8 cellular contexts compared by ENCODE assay signal in genomic region chr11:9360862-9361622, GRCh38. TPM values are rescaled to one million over a fixed set of nuclear protein-coding genes. Genes with fewer than 3 reads are reported as not detected.
DNase-seq lines count a peak whose midpoint lies in the region; ATAC-seq, FAIRE-seq and TF ChIP-seq lines count a peak whose summit lies in the region.
"Not testable (repeated sequence)": the region's sequence is repeated elsewhere in the genome, so short reads cannot be mapped to it uniquely, and the experiment has no call there.

No MANE protein-coding gene starts in this region.

- in situ Hi-C loops in Panc1 (cut with HindIII; ENCODE audit: low pct_unique_long_range_greater_than_20kb, low sequenced_read_pairs), result not testable (repeated sequence)

- not testable (repeated sequence) for H3K9ac ChIP-seq in endothelial cell of umbilical vein (replicated peaks; ENCODE audit: extremely low read depth, insufficient read depth, low read length); keratinocyte (ENCODE audit: control insufficient read depth, extremely low read depth, insufficient read depth, low read length)

- BruUV-seq in Calu3 (replicated peaks; lab: Mats Ljungman, UMichigan); Panc1 (replicated peaks; lab: Mats Ljungman, UMichigan); endothelial cell of umbilical vein (replicated peaks; lab: Mats Ljungman, UMichigan): not testable (repeated sequence)

- H3K27me3 Mint-ChIP-seq in Calu3 (ENCODE audit: unreplicated experiment); activated CD4-positive, alpha-beta memory T cell treated with anti-CD3 and anti-CD28 coated beads for 36 hours; activated naive CD8-positive, alpha-beta T cell treated with anti-CD3 and anti-CD28 coated beads, Interleukin-2, amount 50 U/mL, for 24 hours; type B pancreatic cell: not testable (repeated sequence)

- DNase-seq in Calu3; Panc1 (ENCODE audit: low read depth, low spot score); activated CD4-positive, alpha-beta memory T cell treated with anti-CD3 and anti-CD28 coated beads for 36 hours; activated naive CD8-positive, alpha-beta T cell treated with anti-CD3 and anti-CD28 coated beads, Interleukin-2, amount 50 U/mL, for 24 hours; endothelial cell of umbilical vein (ENCODE audit: low read depth, low spot score); keratinocyte (ENCODE audit: low read depth, low spot score); osteoblast (ENCODE audit: insufficient read length, low spot score, missing footprints); type B pancreatic cell (ENCODE audit: extremely low spot score, unreplicated experiment): not testable (repeated sequence)

- H3K4me1 ChIP-seq in Panc1 (ENCODE audit: control insufficient read depth, insufficient read depth, low read length) (peaks cover 34% of the 10 kb centered on the region), endothelial cell of umbilical vein (ENCODE audit: control insufficient read depth, extremely low read depth, insufficient read depth, low read length) (peaks cover 17% of the 10 kb centered on the region), keratinocyte (ENCODE audit: control insufficient read depth, extremely low read depth, insufficient read depth, low read length) (peaks cover 38% of the 10 kb centered on the region), osteoblast (ENCODE audit: insufficient read depth, low read length) (peaks cover 28% of the 10 kb centered on the region)

- H3K36me3 ChIP-seq in Panc1 (ENCODE audit: control insufficient read depth, insufficient read depth, low read length); endothelial cell of umbilical vein (ENCODE audit: control insufficient read depth in 2 of 2, extremely low read depth in 1 of 2, insufficient read depth in 2 of 2, low read length in 2 of 2); keratinocyte (ENCODE audit: control insufficient read depth in 2 of 2, extremely low read depth in 1 of 2, insufficient read depth in 2 of 2, low read length in 2 of 2); osteoblast (ENCODE audit: insufficient read depth, low read length): not testable (repeated sequence)

- not testable (repeated sequence) for H3K27me3 ChIP-seq in Panc1 (ENCODE audit: control insufficient read depth, insufficient read depth, low read length); endothelial cell of umbilical vein (ENCODE audit: control insufficient read depth in 2 of 2, insufficient read depth in 2 of 2, low read length in 2 of 2); keratinocyte (ENCODE audit: control insufficient read depth, extremely low read depth, insufficient read depth, low read length); osteoblast (ENCODE audit: insufficient read depth, low read length)

- TF ChIP-seq CTCF in Calu3 (IDR thresholded peaks at IDR 0.05; ENCODE audit: unreplicated experiment); Panc1 (IDR thresholded peaks at IDR 0.05); endothelial cell of umbilical vein (IDR thresholded peaks at IDR 0.05; ENCODE audit: extremely low read depth in 1 of 2, insufficient read depth in 1 of 2, low read depth in 1 of 2, low read length in 2 of 2); keratinocyte (optimal IDR thresholded peaks at IDR 0.05 in 1 of 3, IDR thresholded peaks at IDR 0.05 in 1 of 3, conservative IDR thresholded peaks at IDR 0.05 in 1 of 3; ENCODE audit: extremely low read depth in 1 of 3, insufficient read depth in 2 of 3, low read length in 3 of 3); osteoblast (IDR thresholded peaks at IDR 0.05; ENCODE audit: extremely low read depth, low read depth, low read length); type B pancreatic cell (conservative IDR thresholded peaks at IDR 0.05): not testable (repeated sequence)

- TF ChIP-seq POLR2A in endothelial cell of umbilical vein (IDR thresholded peaks at IDR 0.05; ENCODE audit: low read depth, low read length), result not testable (repeated sequence)

- H3K36me3 Mint-ChIP-seq in Calu3 (ENCODE audit: insufficient read depth, unreplicated experiment), result peaks cover 25% of the 10 kb centered on the region
- H3K36me3 Mint-ChIP-seq in activated CD4-positive, alpha-beta memory T cell treated with anti-CD3 and anti-CD28 coated beads for 36 hours; activated naive CD8-positive, alpha-beta T cell treated with anti-CD3 and anti-CD28 coated beads, Interleukin-2, amount 50 U/mL, for 24 hours (ENCODE audit: low read depth); type B pancreatic cell: not testable (repeated sequence)

- not testable (repeated sequence) for H3K9me3 Mint-ChIP-seq in Calu3 (ENCODE audit: low read depth, unreplicated experiment); activated CD4-positive, alpha-beta memory T cell treated with anti-CD3 and anti-CD28 coated beads for 36 hours; activated naive CD8-positive, alpha-beta T cell treated with anti-CD3 and anti-CD28 coated beads, Interleukin-2, amount 50 U/mL, for 24 hours; type B pancreatic cell

- dilution Hi-C loops in endothelial cell of umbilical vein (cut with MboI; ENCODE audit: extremely low pct_ligation_motif_present, low sequenced_read_pairs); keratinocyte (cut with MboI; ENCODE audit: extremely low pct_ligation_motif_present, low sequenced_read_pairs): not testable (repeated sequence)

- not testable (repeated sequence) for H3K79me2 ChIP-seq in endothelial cell of umbilical vein (ENCODE audit: control insufficient read depth, insufficient read depth, low read length); keratinocyte (ENCODE audit: control insufficient read depth, insufficient read depth, low read length); osteoblast (ENCODE audit: insufficient read depth, low read length)

- POLR2A ChIA-PET in Panc1 (lab: Charles Lee); activated CD4-positive, alpha-beta memory T cell treated with anti-CD3 and anti-CD28 coated beads for 36 hours (lab: Charles Lee); endothelial cell of umbilical vein (lab: Charles Lee): not testable (repeated sequence)

- not testable (repeated sequence) for H3K4me3 ChIP-seq in Panc1 (ENCODE audit: low read depth in 2 of 2, low read length in 2 of 2); endothelial cell of umbilical vein (replicated peaks in 1 of 3; ENCODE audit: insufficient read depth in 1 of 3, low read depth in 1 of 3, low read length in 3 of 3); keratinocyte (ENCODE audit: control insufficient read depth in 2 of 3, extremely low read depth in 1 of 3, insufficient read depth in 2 of 3, low read depth in 1 of 3, low read length in 3 of 3); osteoblast (ENCODE audit: insufficient read depth, low read length)

- H4K20me1 ChIP-seq in endothelial cell of umbilical vein (replicated peaks; ENCODE audit: control insufficient read depth, extremely low read depth, insufficient read depth, low read length); keratinocyte (ENCODE audit: control insufficient read depth, extremely low read depth, insufficient read depth, low read length); osteoblast (ENCODE audit: insufficient read depth, low read length): not testable (repeated sequence)

- H2AFZ ChIP-seq in endothelial cell of umbilical vein (ENCODE audit: low read depth, low read length), result peak overlapping the region; percentile 31
- H2AFZ ChIP-seq in keratinocyte (ENCODE audit: control insufficient read depth, low read length); osteoblast (ENCODE audit: low read length): not testable (repeated sequence)

- H3K27ac Mint-ChIP-seq in Calu3 (ENCODE audit: unreplicated experiment), result peak overlapping the region; percentile 67
- peak overlapping the region; percentile 57 for H3K27ac Mint-ChIP-seq in activated CD4-positive, alpha-beta memory T cell treated with anti-CD3 and anti-CD28 coated beads for 36 hours
- peak overlapping the region; percentile 26 for H3K27ac Mint-ChIP-seq in activated naive CD8-positive, alpha-beta T cell treated with anti-CD3 and anti-CD28 coated beads, Interleukin-2, amount 50 U/mL, for 24 hours
- peak overlapping the region; percentile 87 for H3K27ac Mint-ChIP-seq in type B pancreatic cell

- H3K4me3 Mint-ChIP-seq in Calu3 (ENCODE audit: low read depth, unreplicated experiment); activated CD4-positive, alpha-beta memory T cell treated with anti-CD3 and anti-CD28 coated beads for 36 hours; activated naive CD8-positive, alpha-beta T cell treated with anti-CD3 and anti-CD28 coated beads, Interleukin-2, amount 50 U/mL, for 24 hours: not testable (repeated sequence)
- H3K4me3 Mint-ChIP-seq in type B pancreatic cell, result peak overlapping the region; percentile 42

- H3K9me3 ChIP-seq in Panc1 (ENCODE audit: control insufficient read depth, insufficient read depth, low read depth, low read length); endothelial cell of umbilical vein (replicated peaks; ENCODE audit: control insufficient read depth, insufficient read depth, low read length); keratinocyte (ENCODE audit: control insufficient read depth, low read depth, low read length); osteoblast (ENCODE audit: low read depth, low read length): not testable (repeated sequence)

- H3K4me2 ChIP-seq in endothelial cell of umbilical vein (ENCODE audit: insufficient read depth, low read length), result peak overlapping the region; percentile 52
- H3K4me2 ChIP-seq in keratinocyte (ENCODE audit: control insufficient read depth, extremely low read depth, insufficient read depth, low read depth, low read length); osteoblast (ENCODE audit: insufficient read depth, low read length): not testable (repeated sequence)

- CTCF ChIA-PET in Calu3 (lab: Charles Lee); Panc1 (lab: Charles Lee); activated CD4-positive, alpha-beta memory T cell treated with anti-CD3 and anti-CD28 coated beads for 36 hours (lab: Charles Lee); endothelial cell of umbilical vein (lab: Charles Lee): not testable (repeated sequence)

- H3K4me1 Mint-ChIP-seq in Calu3 (ENCODE audit: low read depth, unreplicated experiment) (peaks cover 31% of the 10 kb centered on the region), type B pancreatic cell (ENCODE audit: unreplicated experiment) (peaks cover 17% of the 10 kb centered on the region)
- H3K4me1 Mint-ChIP-seq in activated CD4-positive, alpha-beta memory T cell treated with anti-CD3 and anti-CD28 coated beads for 36 hours (ENCODE audit: low read depth), result peaks cover 35% of the 10 kb centered on the region
- H3K4me1 Mint-ChIP-seq in activated naive CD8-positive, alpha-beta T cell treated with anti-CD3 and anti-CD28 coated beads, Interleukin-2, amount 50 U/mL, for 24 hours, result peaks cover 36% of the 10 kb centered on the region

- FAIRE-seq in endothelial cell of umbilical vein (lab: Jason Lieb, UNC); keratinocyte (lab: Jason Lieb, UNC): not testable (repeated sequence)

- intact Hi-C loops in Calu3 (cut with micrococcal nuclease; ENCODE audit: unreplicated experiment); Panc1 (cut with micrococcal nuclease; ENCODE audit: unreplicated experiment); endothelial cell of umbilical vein (cut with micrococcal nuclease): not testable (repeated sequence)
- intact Hi-C loops in activated CD4-positive, alpha-beta memory T cell treated with anti-CD3 and anti-CD28 coated beads for 36 hours (cut with micrococcal nuclease), result loop anchor here (1.0 to 5.0 kb wide), 5 partner anchors 47 to 679 kb away; partner anchors contain the start of genes RPL27A, TMEM41B, TRIM66 and ZNF143

- H3K9me1 ChIP-seq in endothelial cell of umbilical vein (replicated peaks; ENCODE audit: control insufficient read depth, extremely low read depth, insufficient read depth, low read length); keratinocyte (ENCODE audit: control insufficient read depth, extremely low read depth, insufficient read depth, low read length): not testable (repeated sequence)

- H3K27ac ChIP-seq in Panc1 (ENCODE audit: low read length) (peak overlapping the region; percentile 84), endothelial cell of umbilical vein (ENCODE audit: insufficient read depth, low read depth, low read length) (peak overlapping the region; percentile 92), keratinocyte (ENCODE audit: control insufficient read depth, insufficient read depth, low read length) (peak overlapping the region; percentile 99), osteoblast (ENCODE audit: low read depth, low read length) (peak overlapping the region; percentile 97)

- ATAC-seq in Panc1; activated naive CD8-positive, alpha-beta T cell treated with anti-CD3 and anti-CD28 coated beads, Interleukin-2, amount 50 U/mL, for 24 hours: not testable (repeated sequence)

RNA-seq across cellular contexts. Expression of gene IPO7, which starts 23.4 kb away (rescaled TPM):
- total RNA-seq in Calu3 (2022), result 139 and 170 TPM in 2 replicates
- total RNA-seq in Panc1 (2021; ENCODE audit: unreplicated experiment), result 273 TPM
- 123 TPM for polyA plus RNA-seq in Panc1 (2012; ENCODE audit: insufficient read length)
- 100 to 1,000 TPM; 161 to 172 TPM for total RNA-seq in activated CD4-positive, alpha-beta memory T cell treated with anti-CD3 and anti-CD28 coated beads for 36 hours
- total RNA-seq in endothelial cell of umbilical vein, result 161 and 170 TPM in 2 replicates
- polyA plus RNA-seq in endothelial cell of umbilical vein, result 23.0 and 32.9 TPM in 2 replicates
- 42.3 and 43.3 TPM in 2 replicates for polyA plus RNA-seq in endothelial cell of umbilical vein (2011; cell fraction: cytosol; rRNA removed)
- 38.4 and 62.9 TPM in 2 replicates for polyA plus RNA-seq in endothelial cell of umbilical vein (2011; cell fraction: nucleus; rRNA removed)
- 94.7 and 111 TPM in 2 replicates for polyA plus RNA-seq in endothelial cell of umbilical vein (2012)
- 84.7 and 99.7 TPM in 2 replicates for polyA minus RNA-seq in endothelial cell of umbilical vein
- polyA minus RNA-seq in endothelial cell of umbilical vein (2011; cell fraction: cytosol; rRNA and poly(A)+ RNA removed), result 604 TPM
- 70.8 and 145 TPM in 2 replicates for polyA minus RNA-seq in endothelial cell of umbilical vein (2011; cell fraction: nucleus; rRNA and poly(A)+ RNA removed)
- polyA plus RNA-seq in keratinocyte, result 57.1 to 115 TPM (median 75.2 TPM) in 3 replicates
- 92.0 TPM for polyA plus RNA-seq in keratinocyte (2011; ENCODE audit: low read depth)
- 49.1 and 96.5 TPM in 2 replicates for polyA plus RNA-seq in keratinocyte (2011; cell fraction: cytosol; rRNA removed)
- polyA plus RNA-seq in keratinocyte (2011; cell fraction: nucleus; rRNA removed), result 61.1 and 79.3 TPM in 2 replicates
- 55.4 and 89.4 TPM in 2 replicates for polyA plus RNA-seq in keratinocyte (2012; ENCODE audit: low replicate concordance)
- 29.5 to 242 TPM (median 95.9 TPM) in 3 replicates for polyA minus RNA-seq in keratinocyte
- polyA minus RNA-seq in keratinocyte (2011; cell fraction: cytosol; rRNA and poly(A)+ RNA removed), result 153 TPM
- polyA minus RNA-seq in keratinocyte (2011; cell fraction: nucleus; rRNA and poly(A)+ RNA removed), result 79.2 and 176 TPM in 2 replicates
- total RNA-seq in osteoblast, result 155 and 174 TPM in 2 replicates
- 137 and 159 TPM in 2 replicates for total RNA-seq in type B pancreatic cell (ENCODE audit: low replicate concordance)

RNA-seq across cellular contexts. Expression of gene TMEM41B, which starts 46.6 kb away (rescaled TPM):
- total RNA-seq in Calu3 (2022) (71.8 and 72.0 TPM in 2 replicates), Panc1 (2021; ENCODE audit: unreplicated experiment) (126 TPM), endothelial cell of umbilical vein (38.6 and 39.0 TPM in 2 replicates), osteoblast (56.0 and 56.1 TPM in 2 replicates), type B pancreatic cell (ENCODE audit: low replicate concordance) (46.5 and 49.6 TPM in 2 replicates)
- 50.2 TPM for polyA plus RNA-seq in Panc1 (2012; ENCODE audit: insufficient read length)
- 10 to 100 TPM; 33.6 to 36.1 TPM for total RNA-seq in activated CD4-positive, alpha-beta memory T cell treated with anti-CD3 and anti-CD28 coated beads for 36 hours
- polyA plus RNA-seq in endothelial cell of umbilical vein (15.2 and 16.6 TPM in 2 replicates), keratinocyte (41.6 to 69.3 TPM (median 53.6 TPM) in 3 replicates)
- polyA plus RNA-seq in endothelial cell of umbilical vein (2011; cell fraction: cytosol; rRNA removed), result 10.0 and 11.6 TPM in 2 replicates
- polyA plus RNA-seq in endothelial cell of umbilical vein (2011; cell fraction: nucleus; rRNA removed), result 40.4 and 50.8 TPM in 2 replicates
- polyA plus RNA-seq in endothelial cell of umbilical vein (2012), result 13.6 and 20.5 TPM in 2 replicates
- polyA minus RNA-seq in endothelial cell of umbilical vein (18.6 and 20.5 TPM in 2 replicates), keratinocyte (18.0 to 43.5 TPM (median 29.1 TPM) in 3 replicates)
- polyA minus RNA-seq in endothelial cell of umbilical vein (2011; cell fraction: cytosol; rRNA and poly(A)+ RNA removed), result 22.9 TPM
- polyA minus RNA-seq in endothelial cell of umbilical vein (2011; cell fraction: nucleus; rRNA and poly(A)+ RNA removed), result 23.0 and 25.4 TPM in 2 replicates
- polyA plus RNA-seq in keratinocyte (2011; ENCODE audit: low read depth), result 32.5 TPM
- 13.7 and 26.0 TPM in 2 replicates for polyA plus RNA-seq in keratinocyte (2011; cell fraction: cytosol; rRNA removed)
- polyA plus RNA-seq in keratinocyte (2011; cell fraction: nucleus; rRNA removed), result 97.1 and 111 TPM in 2 replicates
- 27.8 and 44.0 TPM in 2 replicates for polyA plus RNA-seq in keratinocyte (2012; ENCODE audit: low replicate concordance)
- polyA minus RNA-seq in keratinocyte (2011; cell fraction: cytosol; rRNA and poly(A)+ RNA removed), result 28.2 TPM
- polyA minus RNA-seq in keratinocyte (2011; cell fraction: nucleus; rRNA and poly(A)+ RNA removed), result 95.4 and 102 TPM in 2 replicates

Comparison
In these comparisons a context has a peak if more than half of its experiments do, and no peak if none do; other contexts are left out.
1. H3K27ac Mint-ChIP-seq: peak in every context shown above with its lines; median percentile 87 in type B pancreatic cell; 67 in Calu3; 57 in activated CD4-positive, alpha-beta memory T cell treated with anti-CD3 and anti-CD28 coated beads for 36 hours; 26 in activated naive CD8-positive, alpha-beta T cell treated with anti-CD3 and anti-CD28 coated beads, Interleukin-2, amount 50 U/mL, for 24 hours.